Comparison of ENCODE assay signal across 18 cellular contexts in the genomic region with DNA sequence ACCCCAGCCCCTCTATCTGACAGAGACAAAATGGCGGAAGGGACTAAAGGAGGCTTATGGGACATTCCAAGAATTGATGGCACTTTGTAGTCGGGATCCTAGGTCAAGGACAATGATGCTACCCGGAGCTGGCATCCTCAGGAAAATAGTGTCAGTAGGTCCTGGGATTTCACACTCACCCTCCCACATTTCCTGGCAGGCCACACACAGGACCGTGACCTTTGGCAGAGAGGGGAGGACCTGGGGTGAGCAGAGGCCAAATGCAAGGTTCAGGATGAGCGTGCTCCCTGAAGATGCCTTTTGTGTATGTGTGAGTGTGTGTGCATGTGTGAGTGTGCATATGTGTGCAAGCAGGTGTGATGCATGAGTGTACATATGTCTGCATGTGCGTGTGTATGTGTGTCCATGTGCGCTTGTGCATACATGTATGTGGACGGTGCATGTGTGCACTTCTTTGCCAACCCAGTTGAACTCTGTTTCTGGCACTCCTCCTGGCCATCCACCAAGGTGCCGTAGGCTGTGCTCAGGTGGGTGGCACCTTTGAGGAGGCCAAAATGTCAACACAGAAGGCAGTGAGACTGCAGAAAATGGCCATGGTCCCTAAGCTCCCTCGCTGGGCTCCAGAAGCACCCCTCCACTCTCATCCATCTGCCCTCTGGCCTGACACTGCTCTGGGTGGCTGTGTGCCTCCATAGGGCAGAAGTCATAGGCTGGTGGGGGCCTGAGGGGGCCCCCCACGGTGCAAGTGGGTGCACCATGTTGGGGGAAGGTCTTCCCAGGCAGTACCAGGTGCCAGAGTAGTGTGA.
A peak's percentile ranks its signal among the peaks of the same experiment; 100 is the strongest.
DNase-seq lines count a peak whose midpoint lies in the region; FAIRE-seq and TF ChIP-seq lines count a peak whose summit lies in the region.
"Had no signal": no experiment of that assay in that cellular context is flagged by ENCODE, and none has a peak within 500 bp of the region (broad histone marks: within the 10 kb centered on the region; RNA-seq: fewer than 3 reads in every experiment).

No MANE protein-coding gene starts in this region.

- no peak for TF ChIP-seq RAD21 in liver (IDR thresholded peaks at IDR 0.05)

- no peak overlapping the region for H3K9ac ChIP-seq in liver (ENCODE audit: low read depth in 1 of 2, low read length in 2 of 2)
- H3K9ac ChIP-seq: BLaER1 treated with 17β-estradiol and CSF1 and Interleukin-3, amounts not matched to agents 10 nM and 100 nM; GM23248 had no signal

- H3K27me3 ChIP-seq in bronchial epithelial cell (ENCODE audit: control insufficient read depth, insufficient read depth, low read length) (no peaks in the 10 kb centered on the region), liver (ENCODE audit: control insufficient read depth in 4 of 4, insufficient read depth in 4 of 4, low read length in 3 of 4) (no peaks in the 10 kb centered on the region)
- H3K27me3 ChIP-seq: BLaER1 treated with 17β-estradiol and CSF1 and Interleukin-3, amounts not matched to agents 10 nM and 100 nM had no signal

- DNase-seq in HTR-8/SVneo (ENCODE audit: insufficient read length, low spot score) = no peak
- DNase-seq in bronchial epithelial cell (ENCODE audit: low read depth) = no peak
- DNase-seq in urothelium cell line (ENCODE audit: low spot score) = no peak
- DNase-seq in NCI-H510A treated with DMSO at 0.1 percent for 48 hours (lab: John Stamatoyannopoulos, UW) = no peak
- DNase-seq in NCI-H748 treated with DMSO at 0.1 percent for 48 hours (lab: John Stamatoyannopoulos, UW) = no peak
- DNase-seq: CD8-positive, alpha-beta T cell; DMS 273 treated with DMSO at 0.1 percent for 48 hours; DMS53; DND-41; EL; GM23248; H7; HFFc6 had no signal

- no peak overlapping the region for H3K4me3 ChIP-seq in bronchial epithelial cell (ENCODE audit: low read depth, low read length)
- H3K4me3 ChIP-seq in liver (ENCODE audit: low read depth in 1 of 3, low read length in 3 of 3) = no peak overlapping the region
- H3K4me3 ChIP-seq: BLaER1 treated with 17β-estradiol and CSF1 and Interleukin-3, amounts not matched to agents 10 nM and 100 nM; GM23248 had no signal

- H3K36me3 ChIP-seq in bronchial epithelial cell (ENCODE audit: control insufficient read depth, insufficient read depth, low read length) (no peaks in the 10 kb centered on the region), liver (ENCODE audit: control insufficient read depth in 4 of 4, insufficient read depth in 3 of 4, low read depth in 1 of 4, low read length in 3 of 4) (no peaks in the 10 kb centered on the region)
- H3K36me3 ChIP-seq: BLaER1 treated with 17β-estradiol and CSF1 and Interleukin-3, amounts not matched to agents 10 nM and 100 nM had no signal

- no peaks in the 10 kb centered on the region for H3K9me3 ChIP-seq in liver (ENCODE audit: control insufficient read depth in 4 of 4, low read length in 3 of 4)
- H3K9me3 ChIP-seq: BLaER1 treated with 17β-estradiol and CSF1 and Interleukin-3, amounts not matched to agents 10 nM and 100 nM had no signal

- H3K27ac ChIP-seq in liver (ENCODE audit: low read depth in 1 of 2, low read length in 2 of 2) = no peak overlapping the region
- H3K27ac ChIP-seq: BLaER1 treated with 17β-estradiol and CSF1 and Interleukin-3, amounts not matched to agents 10 nM and 100 nM; GM23248; HL-60 had no signal

- TF ChIP-seq CTCF in bronchial epithelial cell (IDR thresholded peaks at IDR 0.05; ENCODE audit: insufficient read depth, low read length, severe bottlenecking) (no peak), liver (IDR thresholded peaks at IDR 0.05; ENCODE audit: low read depth, low read length, missing input control) (no peak)

- FAIRE-seq in HTR-8/SVneo (lab: Jason Lieb, UNC) = peak; percentile 55
- peak; percentile 68 for FAIRE-seq in bronchial epithelial cell (lab: Jason Lieb, UNC)
- FAIRE-seq in urothelium cell line (lab: Jason Lieb, UNC) = peak; percentile 80
- FAIRE-seq: GM12892, GM18507 had no signal

- WGBS in liver = 61% methylated on average over 11 of the region's 11 CpGs

- peaks cover 4 to 15% (median 9%) of the 10 kb centered on the region in 4 donors for H3K4me1 ChIP-seq in liver (ENCODE audit: control insufficient read depth in 4 of 4, insufficient read depth in 4 of 4, low read length in 3 of 4)

TF ChIP-seq in liver, 16 proteins besides CTCF, POLR2A, EP300 and RAD21:
- TF ChIP-seq FOXA2 (IDR thresholded peaks at IDR 0.05) (no peak), TAF1 (conservative IDR thresholded peaks at IDR 0.05) (no peak), JUND (IDR thresholded peaks at IDR 0.05) (no peak), RXRA (IDR thresholded peaks at IDR 0.05) (peak; percentile 89 to 90), HNF4G (IDR thresholded peaks at IDR 0.05) (no peak), EGR1 (IDR thresholded peaks at IDR 0.05; ENCODE audit: low read depth in 2 of 2) (peak in 1 of 2 donors; percentile 23), YY1 (IDR thresholded peaks at IDR 0.05) (no peak), ATF3 (IDR thresholded peaks at IDR 0.05) (no peak), SP1 (IDR thresholded peaks at IDR 0.05) (peak; percentile 43), REST (IDR thresholded peaks at IDR 0.05) (no peak), HNF4A (conservative IDR thresholded peaks at IDR 0.05) (peak; percentile 71), FOXA1 (IDR thresholded peaks at IDR 0.05) (no peak), GABPA (IDR thresholded peaks at IDR 0.05 in 1 of 2, conservative IDR thresholded peaks at IDR 0.05 in 1 of 2) (no peak), NR2F2 (IDR thresholded peaks at IDR 0.05) (peak; percentile 26)
- TF ChIP-seq, protein P1, sequence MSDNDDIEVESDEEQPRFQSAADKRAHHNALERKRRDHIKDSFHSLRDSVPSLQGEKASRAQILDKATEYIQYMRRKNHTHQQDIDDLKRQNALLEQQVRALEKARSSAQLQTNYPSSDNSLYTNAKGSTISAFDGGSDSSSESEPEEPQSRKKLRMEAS (IDR thresholded peaks at IDR 0.05) = no peak
- TF ChIP-seq, protein P2, sequence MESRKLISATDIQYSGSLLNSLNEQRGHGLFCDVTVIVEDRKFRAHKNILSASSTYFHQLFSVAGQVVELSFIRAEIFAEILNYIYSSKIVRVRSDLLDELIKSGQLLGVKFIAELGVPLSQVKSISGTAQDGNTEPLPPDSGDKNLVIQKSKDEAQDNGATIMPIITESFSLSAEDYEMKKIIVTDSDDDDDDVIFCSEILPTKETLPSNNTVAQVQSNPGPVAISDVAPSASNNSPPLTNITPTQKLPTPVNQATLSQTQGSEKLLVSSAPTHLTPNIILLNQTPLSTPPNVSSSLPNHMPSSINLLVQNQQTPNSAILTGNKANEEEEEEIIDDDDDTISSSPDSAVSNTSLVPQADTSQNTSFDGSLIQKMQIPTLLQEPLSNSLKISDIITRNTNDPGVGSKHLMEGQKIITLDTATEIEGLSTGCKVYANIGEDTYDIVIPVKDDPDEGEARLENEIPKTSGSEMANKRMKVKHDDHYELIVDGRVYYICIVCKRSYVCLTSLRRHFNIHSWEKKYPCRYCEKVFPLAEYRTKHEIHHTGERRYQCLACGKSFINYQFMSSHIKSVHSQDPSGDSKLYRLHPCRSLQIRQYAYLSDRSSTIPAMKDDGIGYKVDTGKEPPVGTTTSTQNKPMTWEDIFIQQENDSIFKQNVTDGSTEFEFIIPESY (IDR thresholded peaks at IDR 0.05) = no peak
TF ChIP-seq in liver: peak in this region for 5.
